Comparison of ENCODE assay signal across 16 cellular contexts in genomic region chr20:48456361-48457184, GRCh38.
DNase-seq lines count a peak whose midpoint lies in the region; ATAC-seq and TF ChIP-seq lines count a peak whose summit lies in the region.
"Had no signal": no experiment of that assay in that cellular context is flagged by ENCODE, and none has a peak within 500 bp of the region (broad histone marks: within the 10 kb centered on the region; RNA-seq: fewer than 3 reads in every experiment).

No MANE protein-coding gene starts in this region.

- H3K27ac ChIP-seq in GM23338 (ENCODE audit: low read depth) (no peak overlapping the region), RWPE1 (peak overlapping the region; percentile 82)

- ATAC-seq in GM23338: peak; percentile 13
- ATAC-seq in HG02623 (IDR thresholded peaks at IDR 0.05; ENCODE audit: unreplicated experiment): no peak
- ATAC-seq: T-cell, WTC11 had no signal

- no peaks in the 10 kb centered on the region for H3K36me3 Mint-ChIP-seq in GM23338 (ENCODE audit: low read depth)
- H3K36me3 Mint-ChIP-seq in nephron progenitor cell (ENCODE audit: low read depth): no peaks in the 10 kb centered on the region
- H3K36me3 Mint-ChIP-seq: natural killer cell, T-cell, WTC11 had no signal

- TF ChIP-seq CTCF in GM10266 (IDR thresholded peaks at IDR 0.05; ENCODE audit: control insufficient read depth, insufficient read depth, low read depth, missing control alignments) (no peak), GM23338 (conservative IDR thresholded peaks at IDR 0.05; ENCODE audit: low read depth in 2 of 2) (no peak), RWPE1 (conservative IDR thresholded peaks at IDR 0.05; ENCODE audit: low read depth) (no peak), nephron progenitor cell (IDR thresholded peaks at IDR 0.05) (no peak)

- H2AFZ ChIP-seq in GM23338: peak overlapping the region; percentile 78; the same call in 1 of the 2 replicates

- POLR2A ChIA-PET in RWPE1 (lab: Yijun Ruan, JAX; ENCODE audit: low non-redundant PET): no interaction called here

- H3K27me3 Mint-ChIP-seq in GM23338 (ENCODE audit: insufficient read depth, low read depth, poor library complexity): peaks cover 5% of the 10 kb centered on the region
- peaks cover 9% of the 10 kb centered on the region for H3K27me3 Mint-ChIP-seq in nephron progenitor cell (ENCODE audit: low read depth, poor library complexity)

- no peak overlapping the region for H3K4me3 Mint-ChIP-seq in GM23338
- peak overlapping the region; percentile 61 for H3K4me3 Mint-ChIP-seq in nephron progenitor cell
- H3K4me3 Mint-ChIP-seq: natural killer cell, T-cell, WTC11 had no signal

- H3K27me3 ChIP-seq in GM23338 (ENCODE audit: insufficient read depth): no peaks in the 10 kb centered on the region

- no peaks in the 10 kb centered on the region for H3K36me3 ChIP-seq in GM23338 (ENCODE audit: insufficient read depth)
- H3K36me3 ChIP-seq: HAP-1 had no signal

- CTCF ChIA-PET in RWPE1 (lab: Yijun Ruan, JAX): interaction anchor here (0.6 to 2.8 kb wide), 3 partner anchors 24 to 1526 kb away, joined by 3 to 31 read pairs (median 4); no protein-coding TSS in a partner anchor

- H3F3A ChIP-seq in GM23338 (replicated peaks; ENCODE audit: low read depth): no peaks in the 10 kb centered on the region

- H3K4me2 ChIP-seq in GM23338: no peak overlapping the region

- DNase-seq in GM10266 (ENCODE audit: extremely low spot score): peak; percentile 56
- DNase-seq in GM23338 (ENCODE audit: low spot score): no peak
- no peak for DNase-seq in RWPE1 (ENCODE audit: low spot score)
- peak; percentile 22 for DNase-seq in nephron progenitor cell
- no peak for DNase-seq in NCI-H526 treated with DMSO at 0.1 percent for 48 hours (lab: John Stamatoyannopoulos, UW)
- DNase-seq in stimulated activated CD4-positive, alpha-beta T cell treated with anti-CD3 and anti-CD28 coated beads, Interleukin-12 subunit alpha, Interleukin-12 subunit beta, amount 100 ng/mL, for 4 hours: no peak
- DNase-seq in AG08396 (ENCODE audit: low spot score): no peak
- DNase-seq: amniotic stem cell, cerebellar nuclear complex, foreskin fibroblast, natural killer cell, NCI-H748 treated with DMSO at 0.1 percent for 48 hours, T-cell had no signal

- H3K4me1 ChIP-seq in GM23338 (ENCODE audit: insufficient read depth): peaks cover 10% of the 10 kb centered on the region
- H3K4me1 ChIP-seq: HAP-1 had no signal

- no peak overlapping the region for H3K27ac Mint-ChIP-seq in GM23338
- no peak overlapping the region for H3K27ac Mint-ChIP-seq in nephron progenitor cell
- H3K27ac Mint-ChIP-seq: natural killer cell, T-cell, WTC11 had no signal

- H3K79me2 ChIP-seq in GM23338 (replicated peaks; ENCODE audit: insufficient read depth): no peaks in the 10 kb centered on the region

- no peaks in the 10 kb centered on the region for H4K20me1 ChIP-seq in GM23338 (replicated peaks; ENCODE audit: insufficient read depth)

- H3K9me3 Mint-ChIP-seq in GM23338 (no peaks in the 10 kb centered on the region), nephron progenitor cell (no peaks in the 10 kb centered on the region)
- H3K9me3 Mint-ChIP-seq: natural killer cell, T-cell, WTC11 had no signal

- no peaks in the 10 kb centered on the region for H3K9me2 ChIP-seq in GM23338 (ENCODE audit: insufficient read depth)

- H3K4me1 Mint-ChIP-seq in GM23338 (peaks cover 22% of the 10 kb centered on the region), nephron progenitor cell (peaks cover 74% of the 10 kb centered on the region)
- H3K4me1 Mint-ChIP-seq: natural killer cell had no signal

- H3K4me3 ChIP-seq in GM23338: no peak overlapping the region
- H3K4me3 ChIP-seq: HAP-1 had no signal

TF ChIP-seq in GM23338, 12 proteins besides CTCF, POLR2A, EP300 and RAD21:
- TF ChIP-seq JUNB (IDR thresholded peaks at IDR 0.05; ENCODE audit: unreplicated experiment): no peak
- TF ChIP-seq, protein P1, sequence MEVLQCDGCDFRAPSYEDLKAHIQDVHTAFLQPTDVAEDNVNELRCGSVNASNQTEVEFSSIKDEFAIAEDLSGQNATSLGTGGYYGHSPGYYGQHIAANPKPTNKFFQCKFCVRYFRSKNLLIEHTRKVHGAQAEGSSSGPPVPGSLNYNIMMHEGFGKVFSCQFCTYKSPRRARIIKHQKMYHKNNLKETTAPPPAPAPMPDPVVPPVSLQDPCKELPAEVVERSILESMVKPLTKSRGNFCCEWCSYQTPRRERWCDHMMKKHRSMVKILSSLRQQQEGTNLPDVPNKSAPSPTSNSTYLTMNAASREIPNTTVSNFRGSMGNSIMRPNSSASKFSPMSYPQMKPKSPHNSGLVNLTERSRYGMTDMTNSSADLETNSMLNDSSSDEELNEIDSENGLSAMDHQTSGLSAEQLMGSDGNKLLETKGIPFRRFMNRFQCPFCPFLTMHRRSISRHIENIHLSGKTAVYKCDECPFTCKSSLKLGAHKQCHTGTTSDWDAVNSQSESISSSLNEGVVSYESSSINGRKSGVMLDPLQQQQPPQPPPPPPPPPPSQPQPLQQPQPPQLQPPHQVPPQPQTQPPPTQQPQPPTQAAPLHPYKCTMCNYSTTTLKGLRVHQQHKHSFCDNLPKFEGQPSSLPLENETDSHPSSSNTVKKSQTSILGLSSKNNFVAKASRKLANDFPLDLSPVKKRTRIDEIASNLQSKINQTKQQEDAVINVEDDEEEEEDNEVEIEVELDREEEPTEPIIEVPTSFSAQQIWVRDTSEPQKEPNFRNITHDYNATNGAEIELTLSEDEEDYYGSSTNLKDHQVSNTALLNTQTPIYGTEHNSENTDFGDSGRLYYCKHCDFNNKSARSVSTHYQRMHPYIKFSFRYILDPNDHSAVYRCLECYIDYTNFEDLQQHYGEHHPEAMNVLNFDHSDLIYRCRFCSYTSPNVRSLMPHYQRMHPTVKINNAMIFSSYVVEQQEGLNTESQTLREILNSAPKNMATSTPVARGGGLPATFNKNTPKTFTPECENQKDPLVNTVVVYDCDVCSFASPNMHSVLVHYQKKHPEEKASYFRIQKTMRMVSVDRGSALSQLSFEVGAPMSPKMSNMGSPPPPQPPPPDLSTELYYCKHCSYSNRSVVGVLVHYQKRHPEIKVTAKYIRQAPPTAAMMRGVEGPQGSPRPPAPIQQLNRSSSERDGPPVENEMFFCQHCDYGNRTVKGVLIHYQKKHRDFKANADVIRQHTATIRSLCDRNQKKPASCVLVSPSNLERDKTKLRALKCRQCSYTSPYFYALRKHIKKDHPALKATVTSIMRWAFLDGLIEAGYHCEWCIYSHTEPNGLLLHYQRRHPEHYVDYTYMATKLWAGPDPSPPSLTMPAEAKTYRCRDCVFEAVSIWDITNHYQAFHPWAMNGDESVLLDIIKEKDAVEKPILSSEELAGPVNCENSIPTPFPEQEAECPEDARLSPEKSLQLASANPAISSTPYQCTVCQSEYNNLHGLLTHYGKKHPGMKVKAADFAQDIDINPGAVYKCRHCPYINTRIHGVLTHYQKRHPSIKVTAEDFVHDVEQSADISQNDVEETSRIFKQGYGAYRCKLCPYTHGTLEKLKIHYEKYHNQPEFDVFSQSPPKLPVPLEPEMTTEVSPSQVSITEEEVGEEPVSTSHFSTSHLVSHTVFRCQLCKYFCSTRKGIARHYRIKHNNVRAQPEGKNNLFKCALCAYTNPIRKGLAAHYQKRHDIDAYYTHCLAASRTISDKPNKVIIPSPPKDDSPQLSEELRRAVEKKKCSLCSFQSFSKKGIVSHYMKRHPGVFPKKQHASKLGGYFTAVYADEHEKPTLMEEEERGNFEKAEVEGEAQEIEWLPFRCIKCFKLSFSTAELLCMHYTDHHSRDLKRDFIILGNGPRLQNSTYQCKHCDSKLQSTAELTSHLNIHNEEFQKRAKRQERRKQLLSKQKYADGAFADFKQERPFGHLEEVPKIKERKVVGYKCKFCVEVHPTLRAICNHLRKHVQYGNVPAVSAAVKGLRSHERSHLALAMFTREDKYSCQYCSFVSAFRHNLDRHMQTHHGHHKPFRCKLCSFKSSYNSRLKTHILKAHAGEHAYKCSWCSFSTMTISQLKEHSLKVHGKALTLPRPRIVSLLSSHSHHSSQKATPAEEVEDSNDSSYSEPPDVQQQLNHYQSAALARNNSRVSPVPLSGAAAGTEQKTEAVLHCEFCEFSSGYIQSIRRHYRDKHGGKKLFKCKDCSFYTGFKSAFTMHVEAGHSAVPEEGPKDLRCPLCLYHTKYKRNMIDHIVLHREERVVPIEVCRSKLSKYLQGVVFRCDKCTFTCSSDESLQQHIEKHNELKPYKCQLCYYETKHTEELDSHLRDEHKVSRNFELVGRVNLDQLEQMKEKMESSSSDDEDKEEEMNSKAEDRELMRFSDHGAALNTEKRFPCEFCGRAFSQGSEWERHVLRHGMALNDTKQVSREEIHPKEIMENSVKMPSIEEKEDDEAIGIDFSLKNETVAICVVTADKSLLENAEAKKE (CRISPR knock-in tag; IDR thresholded peaks at IDR 0.05): no peak
- TF ChIP-seq CREB1 (CRISPR knock-in tag; IDR thresholded peaks at IDR 0.05; ENCODE audit: low read depth): no peak
- TF ChIP-seq STAT1 (IDR thresholded peaks at IDR 0.05; ENCODE audit: unreplicated experiment): no peak
- no peak for TF ChIP-seq NANOG (IDR thresholded peaks at IDR 0.05; ENCODE audit: borderline replicate concordance)
- TF ChIP-seq ZNF114 (CRISPR knock-in tag; IDR thresholded peaks at IDR 0.05): no peak
- TF ChIP-seq, protein P2, sequence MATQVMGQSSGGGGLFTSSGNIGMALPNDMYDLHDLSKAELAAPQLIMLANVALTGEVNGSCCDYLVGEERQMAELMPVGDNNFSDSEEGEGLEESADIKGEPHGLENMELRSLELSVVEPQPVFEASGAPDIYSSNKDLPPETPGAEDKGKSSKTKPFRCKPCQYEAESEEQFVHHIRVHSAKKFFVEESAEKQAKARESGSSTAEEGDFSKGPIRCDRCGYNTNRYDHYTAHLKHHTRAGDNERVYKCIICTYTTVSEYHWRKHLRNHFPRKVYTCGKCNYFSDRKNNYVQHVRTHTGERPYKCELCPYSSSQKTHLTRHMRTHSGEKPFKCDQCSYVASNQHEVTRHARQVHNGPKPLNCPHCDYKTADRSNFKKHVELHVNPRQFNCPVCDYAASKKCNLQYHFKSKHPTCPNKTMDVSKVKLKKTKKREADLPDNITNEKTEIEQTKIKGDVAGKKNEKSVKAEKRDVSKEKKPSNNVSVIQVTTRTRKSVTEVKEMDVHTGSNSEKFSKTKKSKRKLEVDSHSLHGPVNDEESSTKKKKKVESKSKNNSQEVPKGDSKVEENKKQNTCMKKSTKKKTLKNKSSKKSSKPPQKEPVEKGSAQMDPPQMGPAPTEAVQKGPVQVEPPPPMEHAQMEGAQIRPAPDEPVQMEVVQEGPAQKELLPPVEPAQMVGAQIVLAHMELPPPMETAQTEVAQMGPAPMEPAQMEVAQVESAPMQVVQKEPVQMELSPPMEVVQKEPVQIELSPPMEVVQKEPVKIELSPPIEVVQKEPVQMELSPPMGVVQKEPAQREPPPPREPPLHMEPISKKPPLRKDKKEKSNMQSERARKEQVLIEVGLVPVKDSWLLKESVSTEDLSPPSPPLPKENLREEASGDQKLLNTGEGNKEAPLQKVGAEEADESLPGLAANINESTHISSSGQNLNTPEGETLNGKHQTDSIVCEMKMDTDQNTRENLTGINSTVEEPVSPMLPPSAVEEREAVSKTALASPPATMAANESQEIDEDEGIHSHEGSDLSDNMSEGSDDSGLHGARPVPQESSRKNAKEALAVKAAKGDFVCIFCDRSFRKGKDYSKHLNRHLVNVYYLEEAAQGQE (IDR thresholded peaks at IDR 0.05; ENCODE audit: unreplicated experiment): no peak
- TF ChIP-seq EZH2phosphoT487 (IDR thresholded peaks at IDR 0.05; ENCODE audit: unreplicated experiment): no peak

Comparison
In these comparisons a context has a peak if more than half of its experiments do, and no peak if none do; other contexts are left out.
1. DNase-seq: peak in GM10266 (single experiment) and nephron progenitor cell (single experiment); none in GM23338 (single experiment), RWPE1 (single experiment), NCI-H526 treated with DMSO at 0.1 percent for 48 hours (single experiment), stimulated activated CD4-positive, alpha-beta T cell treated with anti-CD3 and anti-CD28 coated beads, Interleukin-12 subunit alpha, Interleukin-12 subunit beta, amount 100 ng/mL, for 4 hours (single experiment) and AG08396 (single experiment).